Comparison of ENCODE assay signal across 1 cellular context in the genomic region with DNA sequence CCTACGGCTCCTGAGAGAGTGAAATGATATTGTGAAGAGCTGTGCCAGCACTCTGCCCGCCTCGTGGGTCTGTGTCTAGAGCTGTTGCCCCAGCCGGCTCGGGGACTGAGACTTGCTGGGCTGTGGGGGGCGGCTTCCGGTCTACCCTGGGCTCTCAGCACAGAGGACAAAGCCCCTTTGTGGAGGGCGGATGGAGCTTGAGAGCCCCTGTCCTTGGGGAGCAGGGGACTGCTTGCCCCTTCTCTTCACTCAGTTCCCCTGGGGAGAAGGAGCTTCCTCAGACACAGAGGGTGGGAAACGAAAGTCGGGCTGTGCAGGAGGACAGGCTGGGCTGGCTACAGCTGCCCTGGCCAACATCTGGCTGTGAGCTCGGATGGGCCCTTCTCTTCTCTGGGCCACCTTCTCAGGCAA.
TF ChIP-seq lines count a peak whose summit lies in the region.

No MANE protein-coding gene starts in this region.

TF ChIP-seq in A549, 52 proteins besides CTCF, POLR2A, EP300 and RAD21 (continued from another document):
- TF ChIP-seq, protein P1, sequence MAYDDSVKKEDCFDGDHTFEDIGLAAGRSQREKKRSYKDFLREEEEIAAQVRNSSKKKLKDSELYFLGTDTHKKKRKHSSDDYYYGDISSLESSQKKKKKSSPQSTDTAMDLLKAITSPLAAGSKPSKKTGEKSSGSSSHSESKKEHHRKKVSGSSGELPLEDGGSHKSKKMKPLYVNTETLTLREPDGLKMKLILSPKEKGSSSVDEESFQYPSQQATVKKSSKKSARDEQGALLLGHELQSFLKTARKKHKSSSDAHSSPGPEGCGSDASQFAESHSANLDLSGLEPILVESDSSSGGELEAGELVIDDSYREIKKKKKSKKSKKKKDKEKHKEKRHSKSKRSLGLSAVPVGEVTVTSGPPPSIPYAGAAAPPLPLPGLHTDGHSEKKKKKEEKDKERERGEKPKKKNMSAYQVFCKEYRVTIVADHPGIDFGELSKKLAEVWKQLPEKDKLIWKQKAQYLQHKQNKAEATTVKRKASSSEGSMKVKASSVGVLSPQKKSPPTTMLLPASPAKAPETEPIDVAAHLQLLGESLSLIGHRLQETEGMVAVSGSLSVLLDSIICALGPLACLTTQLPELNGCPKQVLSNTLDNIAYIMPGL (CRISPR knock-in tag; IDR thresholded peaks at IDR 0.05; ENCODE audit: borderline replicate concordance) = no peak
- TF ChIP-seq, protein P2, sequence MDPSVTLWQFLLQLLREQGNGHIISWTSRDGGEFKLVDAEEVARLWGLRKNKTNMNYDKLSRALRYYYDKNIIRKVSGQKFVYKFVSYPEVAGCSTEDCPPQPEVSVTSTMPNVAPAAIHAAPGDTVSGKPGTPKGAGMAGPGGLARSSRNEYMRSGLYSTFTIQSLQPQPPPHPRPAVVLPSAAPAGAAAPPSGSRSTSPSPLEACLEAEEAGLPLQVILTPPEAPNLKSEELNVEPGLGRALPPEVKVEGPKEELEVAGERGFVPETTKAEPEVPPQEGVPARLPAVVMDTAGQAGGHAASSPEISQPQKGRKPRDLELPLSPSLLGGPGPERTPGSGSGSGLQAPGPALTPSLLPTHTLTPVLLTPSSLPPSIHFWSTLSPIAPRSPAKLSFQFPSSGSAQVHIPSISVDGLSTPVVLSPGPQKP (IDR thresholded peaks at IDR 0.05; ENCODE audit: low read depth, low read length) = no peak
- no peak for TF ChIP-seq EHF (CRISPR knock-in tag; IDR thresholded peaks at IDR 0.05)
- TF ChIP-seq ZFP36 (IDR thresholded peaks at IDR 0.05; ENCODE audit: borderline replicate concordance, partially characterized antibody) = no peak
- no peak for TF ChIP-seq CHD2 (IDR thresholded peaks at IDR 0.05; ENCODE audit: low read length, partially characterized antibody)
- TF ChIP-seq RARB (CRISPR knock-in tag; IDR thresholded peaks at IDR 0.05) = no peak
